ENCODE assay signal across 1 cellular context in the genomic region with DNA sequence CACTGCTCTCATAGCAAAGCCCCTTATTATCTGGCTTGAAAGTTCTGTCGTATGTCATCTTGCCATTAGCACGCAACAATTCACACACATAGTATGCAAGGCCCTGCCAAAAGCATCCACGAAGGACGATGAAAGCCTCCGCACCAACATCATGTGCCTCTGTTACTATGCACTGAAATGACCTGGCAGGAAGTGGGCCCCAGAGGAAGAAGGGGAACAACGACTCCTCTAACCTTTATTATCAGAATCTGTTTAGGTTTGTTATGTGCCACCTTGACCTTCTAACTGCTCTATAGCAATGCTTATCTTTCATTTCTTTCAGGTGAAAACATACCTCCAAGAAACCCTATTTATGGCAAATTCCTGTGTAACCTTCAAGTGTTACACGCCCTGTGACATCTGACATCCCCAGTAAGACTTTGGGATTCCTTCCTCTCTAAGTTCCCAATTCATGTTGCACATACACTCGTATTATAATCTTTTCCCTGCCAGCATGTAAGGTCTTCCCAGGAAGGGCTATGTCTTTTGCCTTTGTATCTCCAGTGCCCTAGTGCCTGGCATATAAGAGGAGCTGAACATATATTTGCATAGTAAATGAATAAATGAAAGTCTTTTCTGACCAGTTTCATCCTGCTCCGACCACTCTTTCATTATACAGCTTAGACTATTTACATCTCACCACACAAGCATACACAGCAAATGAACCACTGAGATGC.
TF ChIP-seq lines count a peak whose summit lies in the region.

No MANE protein-coding gene starts in this region.

TF ChIP-seq in K562, 482 proteins besides CTCF, POLR2A, EP300 and RAD21 (continued from another document and continues in another):
- TF ChIP-seq, protein P1, sequence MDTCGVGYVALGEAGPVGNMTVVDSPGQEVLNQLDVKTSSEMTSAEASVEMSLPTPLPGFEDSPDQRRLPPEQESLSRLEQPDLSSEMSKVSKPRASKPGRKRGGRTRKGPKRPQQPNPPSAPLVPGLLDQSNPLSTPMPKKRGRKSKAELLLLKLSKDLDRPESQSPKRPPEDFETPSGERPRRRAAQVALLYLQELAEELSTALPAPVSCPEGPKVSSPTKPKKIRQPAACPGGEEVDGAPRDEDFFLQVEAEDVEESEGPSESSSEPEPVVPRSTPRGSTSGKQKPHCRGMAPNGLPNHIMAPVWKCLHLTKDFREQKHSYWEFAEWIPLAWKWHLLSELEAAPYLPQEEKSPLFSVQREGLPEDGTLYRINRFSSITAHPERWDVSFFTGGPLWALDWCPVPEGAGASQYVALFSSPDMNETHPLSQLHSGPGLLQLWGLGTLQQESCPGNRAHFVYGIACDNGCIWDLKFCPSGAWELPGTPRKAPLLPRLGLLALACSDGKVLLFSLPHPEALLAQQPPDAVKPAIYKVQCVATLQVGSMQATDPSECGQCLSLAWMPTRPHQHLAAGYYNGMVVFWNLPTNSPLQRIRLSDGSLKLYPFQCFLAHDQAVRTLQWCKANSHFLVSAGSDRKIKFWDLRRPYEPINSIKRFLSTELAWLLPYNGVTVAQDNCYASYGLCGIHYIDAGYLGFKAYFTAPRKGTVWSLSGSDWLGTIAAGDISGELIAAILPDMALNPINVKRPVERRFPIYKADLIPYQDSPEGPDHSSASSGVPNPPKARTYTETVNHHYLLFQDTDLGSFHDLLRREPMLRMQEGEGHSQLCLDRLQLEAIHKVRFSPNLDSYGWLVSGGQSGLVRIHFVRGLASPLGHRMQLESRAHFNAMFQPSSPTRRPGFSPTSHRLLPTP (IDR thresholded peaks at IDR 0.05; ENCODE audit: borderline replicate concordance, extremely low read depth, insufficient read length): no peak
- no peak for TF ChIP-seq HMGN3 (IDR thresholded peaks at IDR 0.05; ENCODE audit: borderline replicate concordance, extremely low read depth, insufficient read length, low read depth, low read length)
- TF ChIP-seq, protein P2, sequence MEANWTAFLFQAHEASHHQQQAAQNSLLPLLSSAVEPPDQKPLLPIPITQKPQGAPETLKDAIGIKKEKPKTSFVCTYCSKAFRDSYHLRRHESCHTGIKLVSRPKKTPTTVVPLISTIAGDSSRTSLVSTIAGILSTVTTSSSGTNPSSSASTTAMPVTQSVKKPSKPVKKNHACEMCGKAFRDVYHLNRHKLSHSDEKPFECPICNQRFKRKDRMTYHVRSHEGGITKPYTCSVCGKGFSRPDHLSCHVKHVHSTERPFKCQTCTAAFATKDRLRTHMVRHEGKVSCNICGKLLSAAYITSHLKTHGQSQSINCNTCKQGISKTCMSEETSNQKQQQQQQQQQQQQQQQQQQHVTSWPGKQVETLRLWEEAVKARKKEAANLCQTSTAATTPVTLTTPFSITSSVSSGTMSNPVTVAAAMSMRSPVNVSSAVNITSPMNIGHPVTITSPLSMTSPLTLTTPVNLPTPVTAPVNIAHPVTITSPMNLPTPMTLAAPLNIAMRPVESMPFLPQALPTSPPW (CRISPR knock-in tag; IDR thresholded peaks at IDR 0.05): no peak
- no peak for TF ChIP-seq STAT5B (CRISPR knock-in tag; IDR thresholded peaks at IDR 0.05)
- no peak for TF ChIP-seq NFXL1 (CRISPR knock-in tag; IDR thresholded peaks at IDR 0.05)
- no peak for TF ChIP-seq U2AF1 (optimal IDR thresholded peaks at IDR 0.05; ENCODE audit: low read depth, low read length)
- TF ChIP-seq KDM1A (IDR thresholded peaks at IDR 0.05): no peak
- no peak for TF ChIP-seq HNRNPL (IDR thresholded peaks at IDR 0.05; ENCODE audit: low read depth, low read length)
- TF ChIP-seq, protein P3, sequence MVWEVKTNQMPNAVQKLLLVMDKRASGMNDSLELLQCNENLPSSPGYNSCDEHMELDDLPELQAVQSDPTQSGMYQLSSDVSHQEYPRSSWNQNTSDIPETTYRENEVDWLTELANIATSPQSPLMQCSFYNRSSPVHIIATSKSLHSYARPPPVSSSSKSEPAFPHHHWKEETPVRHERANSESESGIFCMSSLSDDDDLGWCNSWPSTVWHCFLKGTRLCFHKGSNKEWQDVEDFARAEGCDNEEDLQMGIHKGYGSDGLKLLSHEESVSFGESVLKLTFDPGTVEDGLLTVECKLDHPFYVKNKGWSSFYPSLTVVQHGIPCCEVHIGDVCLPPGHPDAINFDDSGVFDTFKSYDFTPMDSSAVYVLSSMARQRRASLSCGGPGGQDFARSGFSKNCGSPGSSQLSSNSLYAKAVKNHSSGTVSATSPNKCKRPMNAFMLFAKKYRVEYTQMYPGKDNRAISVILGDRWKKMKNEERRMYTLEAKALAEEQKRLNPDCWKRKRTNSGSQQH (CRISPR knock-in tag; IDR thresholded peaks at IDR 0.05): no peak
- TF ChIP-seq ETS2 (tag; IDR thresholded peaks at IDR 0.05; ENCODE audit: borderline replicate concordance, poor library complexity, severe bottlenecking): no peak
- 0 out of 2 replicates have a peak, but pooled peaks have one; percentile 28 for TF ChIP-seq ZNF24 (IDR thresholded peaks at IDR 0.05)
- TF ChIP-seq, protein P4, sequence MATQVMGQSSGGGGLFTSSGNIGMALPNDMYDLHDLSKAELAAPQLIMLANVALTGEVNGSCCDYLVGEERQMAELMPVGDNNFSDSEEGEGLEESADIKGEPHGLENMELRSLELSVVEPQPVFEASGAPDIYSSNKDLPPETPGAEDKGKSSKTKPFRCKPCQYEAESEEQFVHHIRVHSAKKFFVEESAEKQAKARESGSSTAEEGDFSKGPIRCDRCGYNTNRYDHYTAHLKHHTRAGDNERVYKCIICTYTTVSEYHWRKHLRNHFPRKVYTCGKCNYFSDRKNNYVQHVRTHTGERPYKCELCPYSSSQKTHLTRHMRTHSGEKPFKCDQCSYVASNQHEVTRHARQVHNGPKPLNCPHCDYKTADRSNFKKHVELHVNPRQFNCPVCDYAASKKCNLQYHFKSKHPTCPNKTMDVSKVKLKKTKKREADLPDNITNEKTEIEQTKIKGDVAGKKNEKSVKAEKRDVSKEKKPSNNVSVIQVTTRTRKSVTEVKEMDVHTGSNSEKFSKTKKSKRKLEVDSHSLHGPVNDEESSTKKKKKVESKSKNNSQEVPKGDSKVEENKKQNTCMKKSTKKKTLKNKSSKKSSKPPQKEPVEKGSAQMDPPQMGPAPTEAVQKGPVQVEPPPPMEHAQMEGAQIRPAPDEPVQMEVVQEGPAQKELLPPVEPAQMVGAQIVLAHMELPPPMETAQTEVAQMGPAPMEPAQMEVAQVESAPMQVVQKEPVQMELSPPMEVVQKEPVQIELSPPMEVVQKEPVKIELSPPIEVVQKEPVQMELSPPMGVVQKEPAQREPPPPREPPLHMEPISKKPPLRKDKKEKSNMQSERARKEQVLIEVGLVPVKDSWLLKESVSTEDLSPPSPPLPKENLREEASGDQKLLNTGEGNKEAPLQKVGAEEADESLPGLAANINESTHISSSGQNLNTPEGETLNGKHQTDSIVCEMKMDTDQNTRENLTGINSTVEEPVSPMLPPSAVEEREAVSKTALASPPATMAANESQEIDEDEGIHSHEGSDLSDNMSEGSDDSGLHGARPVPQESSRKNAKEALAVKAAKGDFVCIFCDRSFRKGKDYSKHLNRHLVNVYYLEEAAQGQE (CRISPR knock-in tag; IDR thresholded peaks at IDR 0.05; ENCODE audit: low read depth): no peak
- TF ChIP-seq, protein P5, sequence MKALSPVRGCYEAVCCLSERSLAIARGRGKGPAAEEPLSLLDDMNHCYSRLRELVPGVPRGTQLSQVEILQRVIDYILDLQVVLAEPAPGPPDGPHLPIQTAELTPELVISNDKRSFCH (CRISPR knock-in tag; IDR thresholded peaks at IDR 0.05): no peak
- TF ChIP-seq, protein P5 (tag; IDR thresholded peaks at IDR 0.05): peak; percentile 50; the same call in 1 of the 2 replicates
- no peak for TF ChIP-seq ZNF644 (tag; IDR thresholded peaks at IDR 0.05; ENCODE audit: low read depth)
- TF ChIP-seq IRF2 (CRISPR knock-in tag; IDR thresholded peaks at IDR 0.05): no peak
- TF ChIP-seq, protein P6, sequence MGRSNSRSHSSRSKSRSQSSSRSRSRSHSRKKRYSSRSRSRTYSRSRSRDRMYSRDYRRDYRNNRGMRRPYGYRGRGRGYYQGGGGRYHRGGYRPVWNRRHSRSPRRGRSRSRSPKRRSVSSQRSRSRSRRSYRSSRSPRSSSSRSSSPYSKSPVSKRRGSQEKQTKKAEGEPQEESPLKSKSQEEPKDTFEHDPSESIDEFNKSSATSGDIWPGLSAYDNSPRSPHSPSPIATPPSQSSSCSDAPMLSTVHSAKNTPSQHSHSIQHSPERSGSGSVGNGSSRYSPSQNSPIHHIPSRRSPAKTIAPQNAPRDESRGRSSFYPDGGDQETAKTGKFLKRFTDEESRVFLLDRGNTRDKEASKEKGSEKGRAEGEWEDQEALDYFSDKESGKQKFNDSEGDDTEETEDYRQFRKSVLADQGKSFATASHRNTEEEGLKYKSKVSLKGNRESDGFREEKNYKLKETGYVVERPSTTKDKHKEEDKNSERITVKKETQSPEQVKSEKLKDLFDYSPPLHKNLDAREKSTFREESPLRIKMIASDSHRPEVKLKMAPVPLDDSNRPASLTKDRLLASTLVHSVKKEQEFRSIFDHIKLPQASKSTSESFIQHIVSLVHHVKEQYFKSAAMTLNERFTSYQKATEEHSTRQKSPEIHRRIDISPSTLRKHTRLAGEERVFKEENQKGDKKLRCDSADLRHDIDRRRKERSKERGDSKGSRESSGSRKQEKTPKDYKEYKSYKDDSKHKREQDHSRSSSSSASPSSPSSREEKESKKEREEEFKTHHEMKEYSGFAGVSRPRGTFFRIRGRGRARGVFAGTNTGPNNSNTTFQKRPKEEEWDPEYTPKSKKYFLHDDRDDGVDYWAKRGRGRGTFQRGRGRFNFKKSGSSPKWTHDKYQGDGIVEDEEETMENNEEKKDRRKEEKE (IDR thresholded peaks at IDR 0.05; ENCODE audit: borderline replicate concordance in 1 of 2, control insufficient read depth in 1 of 2, low read depth in 2 of 2, low read length in 1 of 2): no peak
- no peak for TF ChIP-seq NCOA2 (IDR thresholded peaks at IDR 0.05; ENCODE audit: partially characterized antibody in 2 of 2)
- TF ChIP-seq, protein P7, sequence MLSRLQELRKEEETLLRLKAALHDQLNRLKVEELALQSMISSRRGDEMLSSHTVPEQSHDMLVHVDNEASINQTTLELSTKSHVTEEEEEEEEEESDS (CRISPR knock-in tag; IDR thresholded peaks at IDR 0.05): no peak
- TF ChIP-seq ZNF311 (CRISPR knock-in tag; IDR thresholded peaks at IDR 0.05): no peak
- TF ChIP-seq RFX7 (CRISPR knock-in tag; IDR thresholded peaks at IDR 0.05): no peak
- 0 out of 2 replicates have a peak, but pooled peaks have one; percentile 56 for TF ChIP-seq SNIP1 (IDR thresholded peaks at IDR 0.05; ENCODE audit: low read depth)
- no peak for TF ChIP-seq ELF4 (CRISPR knock-in tag; IDR thresholded peaks at IDR 0.05)
- TF ChIP-seq ZNF764 (CRISPR knock-in tag; IDR thresholded peaks at IDR 0.05; ENCODE audit: low read depth): no peak
- TF ChIP-seq MIER1 (IDR thresholded peaks at IDR 0.05; ENCODE audit: low read depth): no peak
- TF ChIP-seq DPF2 (IDR thresholded peaks at IDR 0.05): 0 out of 2 replicates have a peak, but pooled peaks have one; percentile 11
- no peak for TF ChIP-seq PURB (CRISPR knock-in tag; IDR thresholded peaks at IDR 0.05; ENCODE audit: low read depth)
- no peak for TF ChIP-seq ZNF146 (CRISPR knock-in tag; IDR thresholded peaks at IDR 0.05; ENCODE audit: unreplicated experiment)
- no peak for TF ChIP-seq SRSF9 (IDR thresholded peaks at IDR 0.05; ENCODE audit: borderline replicate concordance, low read depth, low read length)
- TF ChIP-seq SMARCB1 (IDR thresholded peaks at IDR 0.05; ENCODE audit: insufficient read length, low read depth): no peak
- TF ChIP-seq YY1 (IDR thresholded peaks at IDR 0.05; ENCODE audit: borderline replicate concordance in 1 of 3, control insufficient read depth in 1 of 3, extremely low read depth in 1 of 3, insufficient read depth in 3 of 3, insufficient read length in 1 of 3, insufficient replicate concordance in 2 of 3, low read depth in 1 of 3, low read length in 2 of 3): no peak
- TF ChIP-seq ZNF77 (CRISPR knock-in tag; IDR thresholded peaks at IDR 0.05): no peak
- no peak for TF ChIP-seq BHLHE40 (IDR thresholded peaks at IDR 0.05; ENCODE audit: low read length)
- TF ChIP-seq ERF (CRISPR knock-in tag; IDR thresholded peaks at IDR 0.05): no peak
- TF ChIP-seq, protein P8, sequence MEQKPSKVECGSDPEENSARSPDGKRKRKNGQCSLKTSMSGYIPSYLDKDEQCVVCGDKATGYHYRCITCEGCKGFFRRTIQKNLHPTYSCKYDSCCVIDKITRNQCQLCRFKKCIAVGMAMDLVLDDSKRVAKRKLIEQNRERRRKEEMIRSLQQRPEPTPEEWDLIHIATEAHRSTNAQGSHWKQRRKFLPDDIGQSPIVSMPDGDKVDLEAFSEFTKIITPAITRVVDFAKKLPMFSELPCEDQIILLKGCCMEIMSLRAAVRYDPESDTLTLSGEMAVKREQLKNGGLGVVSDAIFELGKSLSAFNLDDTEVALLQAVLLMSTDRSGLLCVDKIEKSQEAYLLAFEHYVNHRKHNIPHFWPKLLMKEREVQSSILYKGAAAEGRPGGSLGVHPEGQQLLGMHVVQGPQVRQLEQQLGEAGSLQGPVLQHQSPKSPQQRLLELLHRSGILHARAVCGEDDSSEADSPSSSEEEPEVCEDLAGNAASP (IDR thresholded peaks at IDR 0.05): no peak
- no peak for TF ChIP-seq NR2C2 (CRISPR knock-in tag; IDR thresholded peaks at IDR 0.05)
- no peak; the same call in 1 of the 2 replicates for TF ChIP-seq NR2C2 (tag; IDR thresholded peaks at IDR 0.05)
- no peak for TF ChIP-seq RBM14 (IDR thresholded peaks at IDR 0.05; ENCODE audit: borderline replicate concordance, insufficient read depth, low read depth, low read length)
- TF ChIP-seq NFE2 (IDR thresholded peaks at IDR 0.05; ENCODE audit: low read depth): 0 out of 2 replicates have a peak, but pooled peaks have one; percentile 11
- TF ChIP-seq, protein P9, sequence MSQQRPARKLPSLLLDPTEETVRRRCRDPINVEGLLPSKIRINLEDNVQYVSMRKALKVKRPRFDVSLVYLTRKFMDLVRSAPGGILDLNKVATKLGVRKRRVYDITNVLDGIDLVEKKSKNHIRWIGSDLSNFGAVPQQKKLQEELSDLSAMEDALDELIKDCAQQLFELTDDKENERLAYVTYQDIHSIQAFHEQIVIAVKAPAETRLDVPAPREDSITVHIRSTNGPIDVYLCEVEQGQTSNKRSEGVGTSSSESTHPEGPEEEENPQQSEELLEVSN (IDR thresholded peaks at IDR 0.05; ENCODE audit: borderline replicate concordance in 1 of 2, extremely low read depth in 1 of 2, insufficient read depth in 1 of 2, insufficient read length in 1 of 2, low read depth in 1 of 2, low read length in 1 of 2, poor library complexity in 1 of 2, severe bottlenecking in 1 of 2): peak in 1 of 2 experiments; percentile 52
- TF ChIP-seq PYGO2 (tag; IDR thresholded peaks at IDR 0.05): 0 out of 2 replicates have a peak, but pooled peaks have one; percentile 0
- TF ChIP-seq NR4A1 (CRISPR knock-in tag; IDR thresholded peaks at IDR 0.05): no peak
- TF ChIP-seq NR4A1 (tag; IDR thresholded peaks at IDR 0.05): no peak
- no peak for TF ChIP-seq NR2F6 (CRISPR knock-in tag; IDR thresholded peaks at IDR 0.05)
- TF ChIP-seq ZNF175 (CRISPR knock-in tag; IDR thresholded peaks at IDR 0.05; ENCODE audit: low read depth): peak; percentile 50
- TF ChIP-seq CTBP1 (IDR thresholded peaks at IDR 0.05; ENCODE audit: borderline replicate concordance): 0 out of 2 replicates have a peak, but pooled peaks have one; percentile 48
